ENCODE assay signal across 8 cellular contexts in the genomic region with DNA sequence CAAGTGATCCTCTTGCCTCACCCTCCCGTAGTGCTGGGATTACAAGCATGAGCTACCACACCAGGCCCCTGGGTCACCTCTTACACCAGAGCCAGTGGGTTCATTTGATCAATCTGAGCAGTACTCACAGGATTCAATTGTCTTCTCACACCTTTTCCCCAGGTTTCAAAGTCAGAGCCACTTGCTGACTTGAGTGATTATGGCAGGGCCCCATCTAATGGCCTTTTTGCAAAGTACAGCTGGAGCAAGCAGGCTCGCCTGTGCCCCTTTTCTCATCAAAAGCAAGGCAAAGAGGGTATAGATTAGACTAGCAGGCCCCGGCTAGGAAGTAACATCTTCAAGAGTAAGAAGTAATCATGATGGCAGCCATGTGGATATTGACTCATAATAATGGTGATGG.
DNase-seq lines count a peak whose midpoint lies in the region; ATAC-seq lines count a peak whose summit lies in the region.

No MANE protein-coding gene starts in this region.

- no peak overlapping the region for H3K4me3 Mint-ChIP-seq in activated T-cell treated with anti-CD3 and anti-CD28 coated beads, Interleukin-2, amount 50 U/mL, for 72 hours

- no peak overlapping the region for H3K27ac Mint-ChIP-seq in activated T-cell treated with anti-CD3 and anti-CD28 coated beads, Interleukin-2, amount 50 U/mL, for 72 hours

- H3K36me3 Mint-ChIP-seq in activated T-cell treated with anti-CD3 and anti-CD28 coated beads, Interleukin-2, amount 50 U/mL, for 72 hours (ENCODE audit: insufficient read depth in 2 of 2), result no peaks in the 10 kb centered on the region

- DNase-seq in DMS53 (lab: John Stamatoyannopoulos, UW) (peak; percentile 89), HCEC 1CT (peak; percentile 43), NCI-H748 (lab: John Stamatoyannopoulos, UW; ENCODE audit: unreplicated experiment) (peak; percentile 80), germinal center (ENCODE audit: low spot score) (peak; percentile 72), NCI-H187 treated with DMSO at 0.1 percent for 48 hours (lab: John Stamatoyannopoulos, UW) (no peak)
- DNase-seq in activated T-cell treated with anti-CD3 and anti-CD28 coated beads, Interleukin-2, amount 50 U/mL, for 72 hours, result peak; percentile 46 to 49
- DNase-seq in stimulated activated CD4-positive, alpha-beta T cell treated with anti-CD3 and anti-CD28 coated beads, Interleukin-2, amount 100 ng/mL, for 48 hours, result peak; percentile 21 to 30

- H3K9me3 Mint-ChIP-seq in activated T-cell treated with anti-CD3 and anti-CD28 coated beads, Interleukin-2, amount 50 U/mL, for 72 hours, result no peaks in the 10 kb centered on the region

- H3K4me1 Mint-ChIP-seq in activated T-cell treated with anti-CD3 and anti-CD28 coated beads, Interleukin-2, amount 50 U/mL, for 72 hours (ENCODE audit: low read depth), result peaks cover 6% of the 10 kb centered on the region

- H3K27me3 Mint-ChIP-seq in activated T-cell treated with anti-CD3 and anti-CD28 coated beads, Interleukin-2, amount 50 U/mL, for 72 hours (ENCODE audit: low read depth), result no peaks in the 10 kb centered on the region

- peak; percentile 62 to 70 for ATAC-seq in activated T-cell treated with anti-CD3 and anti-CD28 coated beads, Interleukin-2, amount 50 U/mL, for 72 hours (replicated peaks in 1 of 2)
- no peak for ATAC-seq in GM21529 (IDR thresholded peaks at IDR 0.05; ENCODE audit: unreplicated experiment)
